ENCODE assay signal across 8 cellular contexts in the genomic region with DNA sequence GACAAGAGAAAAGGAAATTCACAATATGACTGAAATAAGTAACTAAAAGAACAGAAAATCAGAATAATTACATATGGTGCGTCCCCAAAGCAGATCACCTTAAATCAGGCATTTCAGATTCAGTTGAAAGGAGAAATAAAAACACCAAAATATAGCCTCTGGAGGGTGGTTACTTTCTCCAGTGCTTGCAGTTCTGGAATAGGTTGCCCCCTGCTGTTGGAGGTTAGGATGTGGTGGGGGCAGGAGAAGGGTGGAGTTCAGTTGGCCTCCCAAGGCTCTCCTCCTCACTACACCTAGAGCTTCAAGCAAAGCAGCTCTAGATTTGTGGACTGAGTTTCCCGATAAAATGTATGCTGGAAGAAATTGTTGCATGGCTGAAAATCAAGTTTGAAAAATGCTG.
A peak's percentile ranks its signal among the peaks of the same experiment; 100 is the strongest.
DNase-seq lines count a peak whose midpoint lies in the region; ATAC-seq, FAIRE-seq and TF ChIP-seq lines count a peak whose summit lies in the region.

No MANE protein-coding gene starts in this region.

- H3K27me3 ChIP-seq in HCT116 (ENCODE audit: insufficient read depth, low read length) (no peaks in the 10 kb centered on the region), RWPE2 (ENCODE audit: insufficient read depth, poor library complexity, severe bottlenecking) (no peaks in the 10 kb centered on the region), left lung (no peaks in the 10 kb centered on the region)

- no peak for TF ChIP-seq POLR2A in HCT116 (IDR thresholded peaks at IDR 0.05; ENCODE audit: borderline replicate concordance, extremely low read depth, insufficient read depth, insufficient read length)

- no peak overlapping the region for H3K9ac ChIP-seq in HCT116 (ENCODE audit: low read length)

- POLR2A ChIA-PET in HCT116 (lab: Charles Lee) = no interaction called here
- POLR2A ChIA-PET in activated CD4-positive, alpha-beta memory T cell treated with anti-CD3 and anti-CD28 coated beads for 36 hours (lab: Charles Lee) = no interaction called here

- H2AFZ ChIP-seq in HCT116 (ENCODE audit: low read depth, low read length, poor library complexity, severe bottlenecking) = no peak overlapping the region

- H4K20me1 ChIP-seq in HCT116 (ENCODE audit: insufficient read depth) = no peaks in the 10 kb centered on the region

- no peak overlapping the region for H3K4me3 Mint-ChIP-seq in activated CD4-positive, alpha-beta memory T cell treated with anti-CD3 and anti-CD28 coated beads for 36 hours

- no TSS peak for BruUV-seq in HCT116 (replicated peaks; lab: Mats Ljungman, UMichigan)

- H3K9me2 ChIP-seq in HCT116 (ENCODE audit: insufficient read depth) = no peaks in the 10 kb centered on the region

- H3K79me2 ChIP-seq in HCT116 (ENCODE audit: insufficient read depth, low read length) = no peaks in the 10 kb centered on the region

- H3K36me3 ChIP-seq in HCT116 (ENCODE audit: control insufficient read depth in 1 of 2, insufficient read depth in 2 of 2, low read length in 2 of 2) (no peaks in the 10 kb centered on the region), RWPE2 (ENCODE audit: low read depth) (no peaks in the 10 kb centered on the region), left lung (no peaks in the 10 kb centered on the region)

- H3K4me3 ChIP-seq in HCT116 (replicated peaks in 1 of 2; ENCODE audit: low read depth in 1 of 2, low read length in 2 of 2) (no peak overlapping the region), RWPE2 (ENCODE audit: severe bottlenecking) (no peak overlapping the region), left lung (no peak overlapping the region)

- ATAC-seq in HCT116 = peak; percentile 81
- peak; percentile 55; the same call in 1 of the 3 replicates for ATAC-seq in RWPE2 (ENCODE audit: low read depth)
- ATAC-seq in left lung = peak; percentile 44

- no peak for FAIRE-seq in frontal cortex (lab: Jason Lieb, UNC)

- H3K27ac ChIP-seq in HCT116 (ENCODE audit: low read depth, low read length) = no peak overlapping the region
- H3K27ac ChIP-seq in RWPE2 (ENCODE audit: poor library complexity, severe bottlenecking) = no peak overlapping the region
- H3K27ac ChIP-seq in left lung = no peak overlapping the region

- peaks cover 2% of the 10 kb centered on the region for H3K27me3 Mint-ChIP-seq in activated CD4-positive, alpha-beta memory T cell treated with anti-CD3 and anti-CD28 coated beads for 36 hours

- no peaks in the 10 kb centered on the region for H3K9me3 ChIP-seq in HCT116 (ENCODE audit: control insufficient read depth in 1 of 2, insufficient read depth in 1 of 2, low read depth in 1 of 2, low read length in 2 of 2)
- no peaks in the 10 kb centered on the region for H3K9me3 ChIP-seq in RWPE2 (ENCODE audit: severe bottlenecking)
- H3K9me3 ChIP-seq in left lung = peaks cover 0 to 14% of the 10 kb centered on the region in 2 donors

- no peaks in the 10 kb centered on the region for H3K36me3 Mint-ChIP-seq in activated CD4-positive, alpha-beta memory T cell treated with anti-CD3 and anti-CD28 coated beads for 36 hours

- H3K4me1 Mint-ChIP-seq in activated CD4-positive, alpha-beta memory T cell treated with anti-CD3 and anti-CD28 coated beads for 36 hours (ENCODE audit: low read depth) = no peaks in the 10 kb centered on the region

- peaks cover 2% of the 10 kb centered on the region for H3K9me3 Mint-ChIP-seq in activated CD4-positive, alpha-beta memory T cell treated with anti-CD3 and anti-CD28 coated beads for 36 hours

- TF ChIP-seq RAD21 in HCT116 (IDR thresholded peaks at IDR 0.05; ENCODE audit: low read depth) = peak; percentile 35; the same call in 1 of the 2 replicates

- intact Hi-C loops in HCT116 (cut with micrococcal nuclease) = loop anchor here (5.0 to 10.0 kb wide), 2 partner anchors 629 to 791 kb away; no protein-coding TSS in a partner anchor
- intact Hi-C loops in left lung (cut with DNase I) = no loop called here
- intact Hi-C loops in activated CD4-positive, alpha-beta memory T cell treated with anti-CD3 and anti-CD28 coated beads for 36 hours (cut with micrococcal nuclease) = no loop called here

- RAD21 ChIA-PET in HCT116 (lab: Charles Lee; ENCODE audit: low non-redundant PET in 1 of 2, low total read pairs in 2 of 2, uncharacterized antibody in 2 of 2, unreplicated experiment in 2 of 2) = no interaction called here

- TF ChIP-seq CTCF in GM12874 (IDR thresholded peaks at IDR 0.05; ENCODE audit: insufficient read depth, low read depth, low read length) = peak; percentile 30; the same call in 1 of the 2 replicates
- peak; percentile 25 to 55 (median 46); a peak in 5 of 6 replicates for TF ChIP-seq CTCF in HCT116 (IDR thresholded peaks at IDR 0.05 in 2 of 3, conservative IDR thresholded peaks at IDR 0.05 in 1 of 3; ENCODE audit: borderline replicate concordance in 1 of 3, insufficient read depth in 1 of 3, low read depth in 2 of 3, low read length in 2 of 3)
- TF ChIP-seq CTCF in RWPE2 (IDR thresholded peaks at IDR 0.05; ENCODE audit: poor library complexity, severe bottlenecking) = peak; percentile 40
- TF ChIP-seq CTCF in left lung (IDR thresholded peaks at IDR 0.05) = peak in 1 of 2 donors; percentile 12

- H3K4me1 ChIP-seq in HCT116 (ENCODE audit: control insufficient read depth in 1 of 2, insufficient read depth in 2 of 2, low read length in 2 of 2) (no peaks in the 10 kb centered on the region), RWPE2 (ENCODE audit: insufficient read depth, poor library complexity, severe bottlenecking) (no peaks in the 10 kb centered on the region), left lung (peaks cover 0 to 7% of the 10 kb centered on the region in 2 donors)

- CTCF ChIA-PET in HCT116 (lab: Charles Lee) = no interaction called here
- CTCF ChIA-PET in activated CD4-positive, alpha-beta memory T cell treated with anti-CD3 and anti-CD28 coated beads for 36 hours (lab: Charles Lee) = no interaction called here

- no peak overlapping the region for H3K4me2 ChIP-seq in HCT116 (ENCODE audit: low read length)

- no peak overlapping the region for H3K27ac Mint-ChIP-seq in activated CD4-positive, alpha-beta memory T cell treated with anti-CD3 and anti-CD28 coated beads for 36 hours

- peak; percentile 22 for DNase-seq in HCT116 (ENCODE audit: low read depth, low spot score)
- DNase-seq in RWPE2 (ENCODE audit: low spot score) = no peak
- no peak for DNase-seq in left lung
- no peak for DNase-seq in activated effector memory CD4-positive, alpha-beta T cell treated with anti-CD3 and anti-CD28 coated beads, Interleukin-2, amount 50 U/mL, for 16 hours
- no peak for DNase-seq in frontal cortex (ENCODE audit: low spot score in 2 of 2)
- no peak for DNase-seq in 8988T
- DNase-seq in activated CD4-positive, alpha-beta memory T cell treated with anti-CD3 and anti-CD28 coated beads for 36 hours = no peak

TF ChIP-seq in HCT116, 20 proteins besides CTCF, POLR2A, EP300 and RAD21:
- no peak for TF ChIP-seq MAX (IDR thresholded peaks at IDR 0.05)
- TF ChIP-seq, protein P1, sequence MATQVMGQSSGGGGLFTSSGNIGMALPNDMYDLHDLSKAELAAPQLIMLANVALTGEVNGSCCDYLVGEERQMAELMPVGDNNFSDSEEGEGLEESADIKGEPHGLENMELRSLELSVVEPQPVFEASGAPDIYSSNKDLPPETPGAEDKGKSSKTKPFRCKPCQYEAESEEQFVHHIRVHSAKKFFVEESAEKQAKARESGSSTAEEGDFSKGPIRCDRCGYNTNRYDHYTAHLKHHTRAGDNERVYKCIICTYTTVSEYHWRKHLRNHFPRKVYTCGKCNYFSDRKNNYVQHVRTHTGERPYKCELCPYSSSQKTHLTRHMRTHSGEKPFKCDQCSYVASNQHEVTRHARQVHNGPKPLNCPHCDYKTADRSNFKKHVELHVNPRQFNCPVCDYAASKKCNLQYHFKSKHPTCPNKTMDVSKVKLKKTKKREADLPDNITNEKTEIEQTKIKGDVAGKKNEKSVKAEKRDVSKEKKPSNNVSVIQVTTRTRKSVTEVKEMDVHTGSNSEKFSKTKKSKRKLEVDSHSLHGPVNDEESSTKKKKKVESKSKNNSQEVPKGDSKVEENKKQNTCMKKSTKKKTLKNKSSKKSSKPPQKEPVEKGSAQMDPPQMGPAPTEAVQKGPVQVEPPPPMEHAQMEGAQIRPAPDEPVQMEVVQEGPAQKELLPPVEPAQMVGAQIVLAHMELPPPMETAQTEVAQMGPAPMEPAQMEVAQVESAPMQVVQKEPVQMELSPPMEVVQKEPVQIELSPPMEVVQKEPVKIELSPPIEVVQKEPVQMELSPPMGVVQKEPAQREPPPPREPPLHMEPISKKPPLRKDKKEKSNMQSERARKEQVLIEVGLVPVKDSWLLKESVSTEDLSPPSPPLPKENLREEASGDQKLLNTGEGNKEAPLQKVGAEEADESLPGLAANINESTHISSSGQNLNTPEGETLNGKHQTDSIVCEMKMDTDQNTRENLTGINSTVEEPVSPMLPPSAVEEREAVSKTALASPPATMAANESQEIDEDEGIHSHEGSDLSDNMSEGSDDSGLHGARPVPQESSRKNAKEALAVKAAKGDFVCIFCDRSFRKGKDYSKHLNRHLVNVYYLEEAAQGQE (IDR thresholded peaks at IDR 0.05; ENCODE audit: low read depth) = no peak
- no peak for TF ChIP-seq TCF7L2 (IDR thresholded peaks at IDR 0.05; ENCODE audit: borderline replicate concordance, extremely low read depth, insufficient read depth, insufficient read length)
- TF ChIP-seq ZFX (IDR thresholded peaks at IDR 0.05) = no peak
- TF ChIP-seq CBX3 (IDR thresholded peaks at IDR 0.05; ENCODE audit: low read depth) = no peak
- TF ChIP-seq CEBPB (IDR thresholded peaks at IDR 0.05; ENCODE audit: low read depth) = no peak
